20 cellular contexts compared by ENCODE assay signal in genomic region chr2:191280834-191281756, GRCh38.
"Had no signal": no experiment of that assay in that cellular context is flagged by ENCODE, and none has a peak within 500 bp of the region (broad histone marks: within the 10 kb centered on the region; RNA-seq: fewer than 3 reads in every experiment).

No MANE protein-coding gene starts in this region.

- H3K4me1 Mint-ChIP-seq: activated T-helper 17 cell treated with anti-CD3 and anti-CD28 coated beads, Interleukin-2, amount 50 U/mL, for 72 hours; natural killer cell had no signal

- H3K9me3 Mint-ChIP-seq: activated CD4-positive, alpha-beta memory T cell treated with anti-CD3 and anti-CD28 coated beads for 36 hours; activated naive CD8-positive, alpha-beta T cell treated with anti-CD3 and anti-CD28 coated beads, Interleukin-2, amount 10 ng/mL, durations not matched to agents 7 days and 5 days; activated T-helper 17 cell treated with anti-CD3 and anti-CD28 coated beads, Interleukin-2, amount 50 U/mL, for 72 hours; natural killer cell; T-helper 2 cell treated with Interferon-gamma antibody and Interleukin-4, amounts not matched to agents 5 μg/mL and 100 μg/mL, for 36 hours had no signal

- H3K27me3 ChIP-seq: cardiac muscle cell, tibial artery had no signal

- DNase-seq: activated CD4-positive, alpha-beta memory T cell treated with anti-CD3 and anti-CD28 coated beads for 36 hours; activated CD4-positive, alpha-beta T cell treated with anti-CD3 and anti-CD28 coated beads for 4 hours; activated naive CD4-positive, alpha-beta T cell; activated naive CD8-positive, alpha-beta T cell treated with anti-CD3 and anti-CD28 coated beads, Interleukin-2, amount 10 ng/mL, durations not matched to agents 7 days and 5 days; amygdala; dermis blood vessel endothelial cell; effector memory CD4-positive, alpha-beta T cell; hypothalamus; kidney; left ventricle myocardium superior; natural killer cell; occipital lobe; posterior cingulate gyrus; stimulated activated CD4-positive, alpha-beta T cell treated with anti-CD3 and anti-CD28 coated beads, Interleukin-2, amount 100 ng/mL, for 24 hours; stimulated activated naive CD8-positive, alpha-beta T cell treated with anti-CD3 and anti-CD28 coated beads, Interleukin-15, Interleukin-2, amounts not matched to agents 100 U/mL and 50 U/mL, for 24 hours; substantia nigra; tibial artery had no signal

- H3K36me3 ChIP-seq: cardiac muscle cell had no signal

- H3K27ac ChIP-seq: cardiac muscle cell, tibial artery had no signal

- H3K27ac Mint-ChIP-seq: activated CD4-positive, alpha-beta memory T cell treated with anti-CD3 and anti-CD28 coated beads for 36 hours; activated naive CD8-positive, alpha-beta T cell treated with anti-CD3 and anti-CD28 coated beads, Interleukin-2, amount 10 ng/mL, durations not matched to agents 7 days and 5 days; activated T-helper 17 cell treated with anti-CD3 and anti-CD28 coated beads, Interleukin-2, amount 50 U/mL, for 72 hours; natural killer cell; T-helper 2 cell treated with Interferon-gamma antibody and Interleukin-4, amounts not matched to agents 5 μg/mL and 100 μg/mL, for 36 hours had no signal

- ATAC-seq: activated T-helper 17 cell treated with anti-CD3 and anti-CD28 coated beads, Interleukin-2, amount 50 U/mL, for 72 hours; left ventricle myocardium superior; natural killer cell; stimulated activated naive CD8-positive, alpha-beta T cell treated with anti-CD3 and anti-CD28 coated beads, Interleukin-15, Interleukin-2, amounts not matched to agents 100 U/mL and 50 U/mL, for 24 hours had no signal

- H3K27me3 Mint-ChIP-seq: activated naive CD8-positive, alpha-beta T cell treated with anti-CD3 and anti-CD28 coated beads, Interleukin-2, amount 10 ng/mL, durations not matched to agents 7 days and 5 days had no signal

- H3K4me3 ChIP-seq: cardiac muscle cell, tibial artery had no signal

- H3K4me3 Mint-ChIP-seq: activated CD4-positive, alpha-beta memory T cell treated with anti-CD3 and anti-CD28 coated beads for 36 hours; activated naive CD8-positive, alpha-beta T cell treated with anti-CD3 and anti-CD28 coated beads, Interleukin-2, amount 10 ng/mL, durations not matched to agents 7 days and 5 days; activated T-helper 17 cell treated with anti-CD3 and anti-CD28 coated beads, Interleukin-2, amount 50 U/mL, for 72 hours; natural killer cell; T-helper 2 cell treated with Interferon-gamma antibody and Interleukin-4, amounts not matched to agents 5 μg/mL and 100 μg/mL, for 36 hours had no signal

- H3K36me3 Mint-ChIP-seq: activated CD4-positive, alpha-beta memory T cell treated with anti-CD3 and anti-CD28 coated beads for 36 hours; natural killer cell had no signal

- H3K9me3 ChIP-seq: tibial artery had no signal
